In the genomic region with DNA sequence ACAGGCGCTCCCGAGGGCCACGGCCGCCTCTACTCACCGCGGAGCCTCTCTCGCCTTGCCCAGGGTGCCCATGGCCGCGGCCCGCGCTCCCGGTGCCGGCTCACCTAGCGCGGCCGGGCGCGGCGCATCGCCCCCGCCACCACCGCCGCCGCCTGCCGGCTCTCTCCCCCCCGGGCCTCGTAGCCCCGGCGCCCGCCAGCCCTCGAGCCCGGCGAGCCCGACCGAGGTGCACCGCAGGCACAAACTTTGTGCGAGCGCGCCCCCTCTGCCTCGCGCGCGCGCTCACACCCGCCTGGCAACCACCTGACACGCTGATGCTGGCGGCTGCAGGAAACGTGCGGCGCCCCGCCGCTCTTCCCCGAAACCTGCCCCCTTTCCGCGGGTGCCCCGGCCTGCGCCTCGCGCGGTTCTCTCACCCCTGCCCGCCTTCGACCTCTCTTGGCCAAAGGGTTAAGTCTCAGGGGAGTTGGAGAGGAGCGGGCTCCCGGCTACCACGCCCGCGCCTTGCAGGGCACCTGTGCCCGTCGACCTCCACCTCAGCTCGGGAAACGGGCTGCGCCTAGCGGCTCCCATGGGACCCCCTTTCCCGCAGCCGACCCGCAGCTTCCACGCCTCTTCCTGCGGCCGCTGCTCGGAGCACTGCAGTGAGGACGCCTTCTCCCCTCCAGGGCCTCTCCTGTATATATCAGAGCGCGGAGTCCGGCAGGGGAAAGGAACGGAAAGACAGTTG, we compare ENCODE assay signal across 8 cellular contexts. TPM values are rescaled to one million over a fixed set of nuclear protein-coding genes. Genes with fewer than 3 reads are reported as not detected.
DNase-seq lines count a peak whose midpoint lies in the region; ATAC-seq and TF ChIP-seq lines count a peak whose summit lies in the region.

Gene RASGRP1 (minus strand): TSS at position 258 of the 730 bp plus-strand sequence. CDS start 186 bp downstream, at position 72.

- H3K27me3 ChIP-seq in adrenal gland: peaks cover 10% of the 10 kb centered on the region
- peaks cover 8% of the 10 kb centered on the region; the same call in 1 of the 2 replicates for H3K27me3 ChIP-seq in iPS DF 6.9 (ENCODE audit: control insufficient read depth, insufficient read depth, low read length)
- H3K27me3 ChIP-seq in skeletal muscle tissue (ENCODE audit: control insufficient read depth in 3 of 3, insufficient read depth in 3 of 3, low read length in 3 of 3): peaks cover 17 to 28% (median 21%) of the 10 kb centered on the region in 3 donors

- peak within 1 kb of the TSS in 3 of 4 donors; percentile 4 to 70 (median 57) for H3K4me3 ChIP-seq in adrenal gland
- H3K4me3 ChIP-seq in iPS DF 6.9 (ENCODE audit: low read length): peak within 1 kb of the TSS; percentile 89
- H3K4me3 ChIP-seq in skeletal muscle tissue (ENCODE audit: low read length in 3 of 3): peak within 1 kb of the TSS; percentile 23 to 52 (median 46)

- no peak for TF ChIP-seq POLR2A in adrenal gland (IDR thresholded peaks at IDR 0.05)

- ATAC-seq in GM19463 (IDR thresholded peaks at IDR 0.05; ENCODE audit: unreplicated experiment): peak; percentile 64

- H3K9me3 ChIP-seq in adrenal gland (replicated peaks in 1 of 3) (no peaks in the 10 kb centered on the region), iPS DF 6.9 (ENCODE audit: control insufficient read depth, insufficient read depth, low read length) (no peaks in the 10 kb centered on the region), skeletal muscle tissue (ENCODE audit: control insufficient read depth in 3 of 3, low read length in 3 of 3) (no peaks in the 10 kb centered on the region)

- peaks cover 0 to 12% of the 10 kb centered on the region in 2 donors for H3K4me1 ChIP-seq in adrenal gland (replicated peaks in 1 of 2)
- H3K4me1 ChIP-seq in iPS DF 6.9 (ENCODE audit: control insufficient read depth, insufficient read depth, low read length): no peaks in the 10 kb centered on the region
- H3K4me1 ChIP-seq in skeletal muscle tissue (ENCODE audit: control insufficient read depth in 3 of 3, insufficient read depth in 3 of 3, low read length in 3 of 3): peaks cover 0 to 4% (median 2%) of the 10 kb centered on the region in 3 donors

- DNase-seq in DMS53 (lab: John Stamatoyannopoulos, UW): peak; percentile 75
- DNase-seq in HK-2 (ENCODE audit: unreplicated experiment): peak; percentile 53
- DNase-seq in T follicular helper cell (ENCODE audit: low read depth): peak; percentile 83
- DNase-seq in adrenal gland: peak in 6 of 7 donors; percentile 39 to 58 (median 46)
- no peak for DNase-seq in iPS DF 6.9 (ENCODE audit: low read depth, low spot score)
- no peak for DNase-seq in dedifferentiated amniotic fluid mesenchymal stem cell (ENCODE audit: extremely low spot score)

- intact Hi-C loops in adrenal gland (cut with DNase I): loop anchor here (5.0 to 10.0 kb wide), 2 partner anchors 110 to 118 kb away; no protein-coding TSS in a partner anchor

- H3K27ac ChIP-seq in adrenal gland: no peak within 1 kb of the TSS
- H3K27ac ChIP-seq in iPS DF 6.9 (ENCODE audit: low read length): no peak within 1 kb of the TSS
- H3K27ac ChIP-seq in skeletal muscle tissue (ENCODE audit: low read depth, low read length): no peak within 1 kb of the TSS

- 1 to 18% (median 3%) methylated on average over 9 to 85 of the region's 85 CpGs for WGBS in adrenal gland, 4 donors
- WGBS in iPS DF 6.9 (ENCODE audit: insufficient coverage, insufficient read length): no CpG with 5 or more reads among the region's 85 CpGs

- H3K9ac ChIP-seq in skeletal muscle tissue (ENCODE audit: low read depth in 1 of 3, low read length in 3 of 3): peak within 1 kb of the TSS in 1 of 3 donors; percentile 16

- H3K36me3 ChIP-seq in adrenal gland (replicated peaks in 1 of 2) (no peaks in the 10 kb centered on the region), iPS DF 6.9 (ENCODE audit: control insufficient read depth, insufficient read depth, low read length) (no peaks in the 10 kb centered on the region), skeletal muscle tissue (ENCODE audit: control insufficient read depth in 3 of 3, insufficient read depth in 3 of 3, low read length in 3 of 3) (no peaks in the 10 kb centered on the region)

- TF ChIP-seq CTCF in adrenal gland (IDR thresholded peaks at IDR 0.05): peak in 2 of 6 experiments; percentile 19 to 34

RNA-seq across cellular contexts. Expression of gene RASGRP1, which starts in this region (rescaled TPM):
- total RNA-seq in adrenal gland (1 to 10 TPM in 3 of 8 donors, under 1 TPM in 5; 0.42 to 2.8 (median 0.86) TPM), skeletal muscle tissue (0.52 TPM)
- under 1 TPM; 0.13 to 0.42 (median 0.16) TPM for polyA plus RNA-seq in adrenal gland

Comparison
In these comparisons a context has a peak if more than half of its experiments do, and no peak if none do; other contexts are left out.
1. DNase-seq: peak in DMS53 (single experiment), HK-2 (single experiment), T follicular helper cell (single experiment) and adrenal gland (6 of 7); none in iPS DF 6.9 (single experiment) and dedifferentiated amniotic fluid mesenchymal stem cell (single experiment).
2. Peak in every context shown above with its lines, with median percentiles within 50 percentile points of each other: H3K4me3 ChIP-seq.